Comparison of ENCODE assay signal across 25 cellular contexts in genomic region chr3:179907784-179908482, GRCh38.
"Had no signal": no experiment of that assay in that cellular context is flagged by ENCODE, and none has a peak within 500 bp of the region (broad histone marks: within the 10 kb centered on the region; RNA-seq: fewer than 3 reads in every experiment).

No MANE protein-coding gene starts in this region.

- H3K9me3 ChIP-seq: esophagus squamous epithelium, gastrocnemius medialis, heart right ventricle, left lung, lower lobe of right lung, mucosa of descending colon had no signal

- FAIRE-seq: colon, endometrium, islet of Langerhans, keratinocyte had no signal

- DNase-seq: cortex of kidney; effector CD8-positive, alpha-beta T cell; effector memory CD8-positive, alpha-beta T cell; endodermal cell; erythroblast; esophagus squamous epithelium; foreskin fibroblast; foreskin melanocyte; gastrocnemius medialis; glutamatergic neuron; head of caudate nucleus; heart right ventricle; hippocampal formation; left cardiac atrium; left lung; left ventricle myocardium superior; lower lobe of right lung; mesenchymal stem cell; mucosa of descending colon had no signal

- H3K27ac ChIP-seq: epithelial cell of prostate, esophagus squamous epithelium, gastrocnemius medialis, heart right ventricle, left lung, lower lobe of right lung had no signal

- H3K4me1 ChIP-seq: esophagus squamous epithelium, gastrocnemius medialis, heart right ventricle, left lung, lower lobe of right lung had no signal

- ATAC-seq: effector memory CD8-positive, alpha-beta T cell; esophagus mucosa; gastrocnemius medialis; heart right ventricle; left cardiac atrium; left lung; left ventricle myocardium superior; lower lobe of right lung; mucosa of descending colon had no signal

- H3K27me3 ChIP-seq: gastrocnemius medialis, left lung had no signal

- H3K36me3 ChIP-seq: esophagus squamous epithelium, gastrocnemius medialis, heart right ventricle, left lung, lower lobe of right lung had no signal

- H3K4me3 ChIP-seq: esophagus squamous epithelium, gastrocnemius medialis, heart right ventricle, left lung, lower lobe of right lung, mucosa of descending colon had no signal
